ENCODE assay signal across 1 cellular context in genomic region chr12:112121780-112122565, GRCh38.
TF ChIP-seq lines count a peak whose summit lies in the region.

No MANE protein-coding gene starts in this region.

TF ChIP-seq in HepG2, 621 proteins besides CTCF, POLR2A, EP300 and RAD21:
- TF ChIP-seq ZNF788 (CRISPR knock-in tag; IDR thresholded peaks at IDR 0.05; ENCODE audit: borderline replicate concordance) (0 out of 2 replicates have a peak, but pooled peaks have one; percentile 29), CERS6 (CRISPR knock-in tag; IDR thresholded peaks at IDR 0.05) (no peak), ZNF251 (CRISPR knock-in tag; IDR thresholded peaks at IDR 0.05) (no peak), ZNF574 (CRISPR knock-in tag; IDR thresholded peaks at IDR 0.05) (0 out of 2 replicates have a peak, but pooled peaks have one; percentile 24), BRD4 (CRISPR knock-in tag; IDR thresholded peaks at IDR 0.05) (no peak), ZNF430 (CRISPR knock-in tag; IDR thresholded peaks at IDR 0.05) (no peak), ZMYM3 (CRISPR knock-in tag; IDR thresholded peaks at IDR 0.05) (peak; percentile 50), HOMEZ (CRISPR knock-in tag; IDR thresholded peaks at IDR 0.05; ENCODE audit: low read depth) (no peak), ZNF770 (CRISPR knock-in tag; IDR thresholded peaks at IDR 0.05) (peak; percentile 85), REPIN1 (CRISPR knock-in tag; IDR thresholded peaks at IDR 0.05; ENCODE audit: borderline replicate concordance, low read depth) (no peak), SKIL (CRISPR knock-in tag; IDR thresholded peaks at IDR 0.05; ENCODE audit: borderline replicate concordance) (no peak), ZNF776 (CRISPR knock-in tag; IDR thresholded peaks at IDR 0.05) (no peak), ADNP (CRISPR knock-in tag; IDR thresholded peaks at IDR 0.05) (0 out of 2 replicates have a peak, but pooled peaks have one; percentile 15)
